ENCODE assay signal across 1 cellular context in the genomic region with DNA sequence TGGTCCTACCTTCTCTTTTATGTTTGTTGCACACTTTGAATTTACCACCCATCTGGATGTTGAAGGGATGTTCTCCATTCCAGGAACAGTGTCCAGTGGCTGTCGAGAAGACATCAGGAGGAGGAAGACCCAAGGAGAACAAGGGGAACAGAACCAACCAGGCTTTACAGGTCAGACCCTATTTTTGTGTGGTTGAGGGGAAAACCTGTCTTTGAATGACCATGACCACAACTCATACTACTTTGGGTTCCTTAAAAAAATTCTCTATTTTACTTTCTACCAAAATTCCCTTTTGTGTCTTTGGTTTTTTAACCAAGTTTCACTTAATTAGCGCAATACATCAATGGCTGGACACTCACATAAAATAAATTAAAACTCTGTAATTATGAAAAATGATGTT.
A peak's percentile ranks its signal among the peaks of the same experiment; 100 is the strongest.
TF ChIP-seq lines count a peak whose summit lies in the region.

No MANE protein-coding gene starts in this region.

TF ChIP-seq in GM12878, 131 proteins besides CTCF, POLR2A, EP300 and RAD21 (continued from another document and continues in another):
- TF ChIP-seq, protein P1, sequence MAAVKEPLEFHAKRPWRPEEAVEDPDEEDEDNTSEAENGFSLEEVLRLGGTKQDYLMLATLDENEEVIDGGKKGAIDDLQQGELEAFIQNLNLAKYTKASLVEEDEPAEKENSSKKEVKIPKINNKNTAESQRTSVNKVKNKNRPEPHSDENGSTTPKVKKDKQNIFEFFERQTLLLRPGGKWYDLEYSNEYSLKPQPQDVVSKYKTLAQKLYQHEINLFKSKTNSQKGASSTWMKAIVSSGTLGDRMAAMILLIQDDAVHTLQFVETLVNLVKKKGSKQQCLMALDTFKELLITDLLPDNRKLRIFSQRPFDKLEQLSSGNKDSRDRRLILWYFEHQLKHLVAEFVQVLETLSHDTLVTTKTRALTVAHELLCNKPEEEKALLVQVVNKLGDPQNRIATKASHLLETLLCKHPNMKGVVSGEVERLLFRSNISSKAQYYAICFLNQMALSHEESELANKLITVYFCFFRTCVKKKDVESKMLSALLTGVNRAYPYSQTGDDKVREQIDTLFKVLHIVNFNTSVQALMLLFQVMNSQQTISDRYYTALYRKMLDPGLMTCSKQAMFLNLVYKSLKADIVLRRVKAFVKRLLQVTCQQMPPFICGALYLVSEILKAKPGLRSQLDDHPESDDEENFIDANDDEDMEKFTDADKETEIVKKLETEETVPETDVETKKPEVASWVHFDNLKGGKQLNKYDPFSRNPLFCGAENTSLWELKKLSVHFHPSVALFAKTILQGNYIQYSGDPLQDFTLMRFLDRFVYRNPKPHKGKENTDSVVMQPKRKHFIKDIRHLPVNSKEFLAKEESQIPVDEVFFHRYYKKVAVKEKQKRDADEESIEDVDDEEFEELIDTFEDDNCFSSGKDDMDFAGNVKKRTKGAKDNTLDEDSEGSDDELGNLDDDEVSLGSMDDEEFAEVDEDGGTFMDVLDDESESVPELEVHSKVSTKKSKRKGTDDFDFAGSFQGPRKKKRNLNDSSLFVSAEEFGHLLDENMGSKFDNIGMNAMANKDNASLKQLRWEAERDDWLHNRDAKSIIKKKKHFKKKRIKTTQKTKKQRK (IDR thresholded peaks at IDR 0.05; ENCODE audit: low read depth, low read length), result no peak
- TF ChIP-seq ZNF274 (IDR thresholded peaks at IDR 0.05; ENCODE audit: insufficient read depth, insufficient read length) (no peak), ZNF217 (IDR thresholded peaks at IDR 0.05) (no peak), NFIC (IDR thresholded peaks at IDR 0.05; ENCODE audit: low read depth, low read length) (peak; percentile 91), TCF12 (IDR thresholded peaks at IDR 0.05; ENCODE audit: low read depth, low read length) (no peak), SMAD1 (IDR thresholded peaks at IDR 0.05; ENCODE audit: low read depth, partially characterized antibody) (no peak), ATF7 (IDR thresholded peaks at IDR 0.05; ENCODE audit: low read depth) (0 out of 2 replicates have a peak, but pooled peaks have one; percentile 41), FOS (IDR thresholded peaks at IDR 0.05; ENCODE audit: borderline replicate concordance, extremely low read depth, insufficient read length) (no peak), RUNX3 (IDR thresholded peaks at IDR 0.05; ENCODE audit: low read length) (peak; percentile 96), TARDBP (IDR thresholded peaks at IDR 0.05; ENCODE audit: borderline replicate concordance) (no peak), NBN (IDR thresholded peaks at IDR 0.05) (peak; percentile 44; the same call in 1 of the 2 replicates), TCF3 (IDR thresholded peaks at IDR 0.05; ENCODE audit: borderline replicate concordance, insufficient read depth, low read depth, low read length) (no peak), KLF5 (IDR thresholded peaks at IDR 0.05; ENCODE audit: partially characterized antibody) (no peak), BCL11A (IDR thresholded peaks at IDR 0.05; ENCODE audit: low read depth, low read length) (peak; percentile 78), IKZF2 (IDR thresholded peaks at IDR 0.05) (peak; percentile 82 to 86), RB1 (IDR thresholded peaks at IDR 0.05; ENCODE audit: borderline replicate concordance) (no peak), CHD2 (IDR thresholded peaks at IDR 0.05; ENCODE audit: borderline replicate concordance, low read depth, low read length) (peak; percentile 19; the same call in 1 of the 2 replicates), ZNF384 (IDR thresholded peaks at IDR 0.05; ENCODE audit: borderline replicate concordance, low read depth, low read length) (peak; percentile 8; the same call in 1 of the 2 replicates), RCOR1 (conservative IDR thresholded peaks at IDR 0.05; ENCODE audit: low read depth, low read length) (no peak), FOXM1 (IDR thresholded peaks at IDR 0.05; ENCODE audit: low read depth, low read length) (peak; percentile 77; the same call in 1 of the 2 replicates), PML (IDR thresholded peaks at IDR 0.05; ENCODE audit: low read length) (0 out of 2 replicates have a peak, but pooled peaks have one; percentile 33), PAX8 (IDR thresholded peaks at IDR 0.05) (no peak), PAX5 (IDR thresholded peaks at IDR 0.05; ENCODE audit: borderline replicate concordance, low read depth, low read length) (peak; percentile 51; the same call in 1 of the 2 replicates), ZNF207 (IDR thresholded peaks at IDR 0.05; ENCODE audit: borderline replicate concordance) (no peak), MYC (IDR thresholded peaks at IDR 0.05; ENCODE audit: insufficient read depth, insufficient read length, insufficient replicate concordance, low read length, severe bottlenecking) (no peak), DPF2 (IDR thresholded peaks at IDR 0.05) (peak; percentile 82), HCFC1 (IDR thresholded peaks at IDR 0.05; ENCODE audit: low read length) (no peak), JUNB (IDR thresholded peaks at IDR 0.05) (peak; percentile 70), ETV6 (conservative IDR thresholded peaks at IDR 0.05 in 1 of 2, IDR thresholded peaks at IDR 0.05 in 1 of 2; ENCODE audit: borderline replicate concordance in 1 of 2, low read depth in 1 of 2) (no peak), GABPA (IDR thresholded peaks at IDR 0.05; ENCODE audit: low read depth) (no peak), NR2C1 (IDR thresholded peaks at IDR 0.05) (no peak), NR2F1 (conservative IDR thresholded peaks at IDR 0.05) (peak; percentile 81), RBBP5 (conservative IDR thresholded peaks at IDR 0.05) (no peak), CBX5 (IDR thresholded peaks at IDR 0.05; ENCODE audit: low read depth) (no peak), YY1 (IDR thresholded peaks at IDR 0.05; ENCODE audit: low read depth, low read length) (no peak), IRF4 (IDR thresholded peaks at IDR 0.05; ENCODE audit: low read depth, low read length) (0 out of 2 replicates have a peak, but pooled peaks have one; percentile 53)
- TF ChIP-seq, protein P2, sequence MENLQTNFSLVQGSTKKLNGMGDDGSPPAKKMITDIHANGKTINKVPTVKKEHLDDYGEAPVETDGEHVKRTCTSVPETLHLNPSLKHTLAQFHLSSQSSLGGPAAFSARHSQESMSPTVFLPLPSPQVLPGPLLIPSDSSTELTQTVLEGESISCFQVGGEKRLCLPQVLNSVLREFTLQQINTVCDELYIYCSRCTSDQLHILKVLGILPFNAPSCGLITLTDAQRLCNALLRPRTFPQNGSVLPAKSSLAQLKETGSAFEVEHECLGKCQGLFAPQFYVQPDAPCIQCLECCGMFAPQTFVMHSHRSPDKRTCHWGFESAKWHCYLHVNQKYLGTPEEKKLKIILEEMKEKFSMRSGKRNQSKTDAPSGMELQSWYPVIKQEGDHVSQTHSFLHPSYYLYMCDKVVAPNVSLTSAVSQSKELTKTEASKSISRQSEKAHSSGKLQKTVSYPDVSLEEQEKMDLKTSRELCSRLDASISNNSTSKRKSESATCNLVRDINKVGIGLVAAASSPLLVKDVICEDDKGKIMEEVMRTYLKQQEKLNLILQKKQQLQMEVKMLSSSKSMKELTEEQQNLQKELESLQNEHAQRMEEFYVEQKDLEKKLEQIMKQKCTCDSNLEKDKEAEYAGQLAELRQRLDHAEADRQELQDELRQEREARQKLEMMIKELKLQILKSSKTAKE (IDR thresholded peaks at IDR 0.05; ENCODE audit: low read depth, poor library complexity, severe bottlenecking), result no peak
- TF ChIP-seq, protein P3, sequence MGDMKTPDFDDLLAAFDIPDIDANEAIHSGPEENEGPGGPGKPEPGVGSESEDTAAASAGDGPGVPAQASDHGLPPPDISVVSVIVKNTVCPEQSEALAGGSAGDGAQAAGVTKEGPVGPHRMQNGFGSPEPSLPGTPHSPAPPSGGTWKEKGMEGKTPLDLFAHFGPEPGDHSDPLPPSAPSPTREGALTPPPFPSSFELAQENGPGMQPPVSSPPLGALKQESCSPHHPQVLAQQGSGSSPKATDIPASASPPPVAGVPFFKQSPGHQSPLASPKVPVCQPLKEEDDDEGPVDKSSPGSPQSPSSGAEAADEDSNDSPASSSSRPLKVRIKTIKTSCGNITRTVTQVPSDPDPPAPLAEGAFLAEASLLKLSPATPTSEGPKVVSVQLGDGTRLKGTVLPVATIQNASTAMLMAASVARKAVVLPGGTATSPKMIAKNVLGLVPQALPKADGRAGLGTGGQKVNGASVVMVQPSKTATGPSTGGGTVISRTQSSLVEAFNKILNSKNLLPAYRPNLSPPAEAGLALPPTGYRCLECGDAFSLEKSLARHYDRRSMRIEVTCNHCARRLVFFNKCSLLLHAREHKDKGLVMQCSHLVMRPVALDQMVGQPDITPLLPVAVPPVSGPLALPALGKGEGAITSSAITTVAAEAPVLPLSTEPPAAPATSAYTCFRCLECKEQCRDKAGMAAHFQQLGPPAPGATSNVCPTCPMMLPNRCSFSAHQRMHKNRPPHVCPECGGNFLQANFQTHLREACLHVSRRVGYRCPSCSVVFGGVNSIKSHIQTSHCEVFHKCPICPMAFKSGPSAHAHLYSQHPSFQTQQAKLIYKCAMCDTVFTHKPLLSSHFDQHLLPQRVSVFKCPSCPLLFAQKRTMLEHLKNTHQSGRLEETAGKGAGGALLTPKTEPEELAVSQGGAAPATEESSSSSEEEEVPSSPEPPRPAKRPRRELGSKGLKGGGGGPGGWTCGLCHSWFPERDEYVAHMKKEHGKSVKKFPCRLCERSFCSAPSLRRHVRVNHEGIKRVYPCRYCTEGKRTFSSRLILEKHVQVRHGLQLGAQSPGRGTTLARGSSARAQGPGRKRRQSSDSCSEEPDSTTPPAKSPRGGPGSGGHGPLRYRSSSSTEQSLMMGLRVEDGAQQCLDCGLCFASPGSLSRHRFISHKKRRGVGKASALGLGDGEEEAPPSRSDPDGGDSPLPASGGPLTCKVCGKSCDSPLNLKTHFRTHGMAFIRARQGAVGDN (IDR thresholded peaks at IDR 0.05), result no peak
- TF ChIP-seq, protein P4, sequence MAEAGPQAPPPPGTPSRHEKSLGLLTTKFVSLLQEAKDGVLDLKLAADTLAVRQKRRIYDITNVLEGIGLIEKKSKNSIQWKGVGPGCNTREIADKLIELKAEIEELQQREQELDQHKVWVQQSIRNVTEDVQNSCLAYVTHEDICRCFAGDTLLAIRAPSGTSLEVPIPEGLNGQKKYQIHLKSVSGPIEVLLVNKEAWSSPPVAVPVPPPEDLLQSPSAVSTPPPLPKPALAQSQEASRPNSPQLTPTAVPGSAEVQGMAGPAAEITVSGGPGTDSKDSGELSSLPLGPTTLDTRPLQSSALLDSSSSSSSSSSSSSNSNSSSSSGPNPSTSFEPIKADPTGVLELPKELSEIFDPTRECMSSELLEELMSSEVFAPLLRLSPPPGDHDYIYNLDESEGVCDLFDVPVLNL (IDR thresholded peaks at IDR 0.05; ENCODE audit: low read depth, low read length), result no peak
- TF ChIP-seq, protein P5, sequence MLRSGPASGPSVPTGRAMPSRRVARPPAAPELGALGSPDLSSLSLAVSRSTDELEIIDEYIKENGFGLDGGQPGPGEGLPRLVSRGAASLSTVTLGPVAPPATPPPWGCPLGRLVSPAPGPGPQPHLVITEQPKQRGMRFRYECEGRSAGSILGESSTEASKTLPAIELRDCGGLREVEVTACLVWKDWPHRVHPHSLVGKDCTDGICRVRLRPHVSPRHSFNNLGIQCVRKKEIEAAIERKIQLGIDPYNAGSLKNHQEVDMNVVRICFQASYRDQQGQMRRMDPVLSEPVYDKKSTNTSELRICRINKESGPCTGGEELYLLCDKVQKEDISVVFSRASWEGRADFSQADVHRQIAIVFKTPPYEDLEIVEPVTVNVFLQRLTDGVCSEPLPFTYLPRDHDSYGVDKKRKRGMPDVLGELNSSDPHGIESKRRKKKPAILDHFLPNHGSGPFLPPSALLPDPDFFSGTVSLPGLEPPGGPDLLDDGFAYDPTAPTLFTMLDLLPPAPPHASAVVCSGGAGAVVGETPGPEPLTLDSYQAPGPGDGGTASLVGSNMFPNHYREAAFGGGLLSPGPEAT (IDR thresholded peaks at IDR 0.05; ENCODE audit: low read depth), result peak; percentile 93
- TF ChIP-seq, protein P6, sequence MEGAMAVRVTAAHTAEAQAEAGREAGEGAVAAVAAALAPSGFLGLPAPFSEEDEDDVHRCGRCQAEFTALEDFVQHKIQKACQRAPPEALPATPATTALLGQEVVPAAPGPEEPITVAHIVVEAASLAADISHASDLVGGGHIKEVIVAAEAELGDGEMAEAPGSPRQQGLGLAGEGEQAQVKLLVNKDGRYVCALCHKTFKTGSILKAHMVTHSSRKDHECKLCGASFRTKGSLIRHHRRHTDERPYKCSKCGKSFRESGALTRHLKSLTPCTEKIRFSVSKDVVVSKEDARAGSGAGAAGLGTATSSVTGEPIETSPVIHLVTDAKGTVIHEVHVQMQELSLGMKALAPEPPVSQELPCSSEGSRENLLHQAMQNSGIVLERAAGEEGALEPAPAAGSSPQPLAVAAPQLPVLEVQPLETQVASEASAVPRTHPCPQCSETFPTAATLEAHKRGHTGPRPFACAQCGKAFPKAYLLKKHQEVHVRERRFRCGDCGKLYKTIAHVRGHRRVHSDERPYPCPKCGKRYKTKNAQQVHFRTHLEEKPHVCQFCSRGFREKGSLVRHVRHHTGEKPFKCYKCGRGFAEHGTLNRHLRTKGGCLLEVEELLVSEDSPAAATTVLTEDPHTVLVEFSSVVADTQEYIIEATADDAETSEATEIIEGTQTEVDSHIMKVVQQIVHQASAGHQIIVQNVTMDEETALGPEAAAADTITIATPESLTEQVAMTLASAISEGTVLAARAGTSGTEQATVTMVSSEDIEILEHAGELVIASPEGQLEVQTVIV (IDR thresholded peaks at IDR 0.05; ENCODE audit: borderline replicate concordance, partially characterized antibody), result no peak
- TF ChIP-seq, protein P7, sequence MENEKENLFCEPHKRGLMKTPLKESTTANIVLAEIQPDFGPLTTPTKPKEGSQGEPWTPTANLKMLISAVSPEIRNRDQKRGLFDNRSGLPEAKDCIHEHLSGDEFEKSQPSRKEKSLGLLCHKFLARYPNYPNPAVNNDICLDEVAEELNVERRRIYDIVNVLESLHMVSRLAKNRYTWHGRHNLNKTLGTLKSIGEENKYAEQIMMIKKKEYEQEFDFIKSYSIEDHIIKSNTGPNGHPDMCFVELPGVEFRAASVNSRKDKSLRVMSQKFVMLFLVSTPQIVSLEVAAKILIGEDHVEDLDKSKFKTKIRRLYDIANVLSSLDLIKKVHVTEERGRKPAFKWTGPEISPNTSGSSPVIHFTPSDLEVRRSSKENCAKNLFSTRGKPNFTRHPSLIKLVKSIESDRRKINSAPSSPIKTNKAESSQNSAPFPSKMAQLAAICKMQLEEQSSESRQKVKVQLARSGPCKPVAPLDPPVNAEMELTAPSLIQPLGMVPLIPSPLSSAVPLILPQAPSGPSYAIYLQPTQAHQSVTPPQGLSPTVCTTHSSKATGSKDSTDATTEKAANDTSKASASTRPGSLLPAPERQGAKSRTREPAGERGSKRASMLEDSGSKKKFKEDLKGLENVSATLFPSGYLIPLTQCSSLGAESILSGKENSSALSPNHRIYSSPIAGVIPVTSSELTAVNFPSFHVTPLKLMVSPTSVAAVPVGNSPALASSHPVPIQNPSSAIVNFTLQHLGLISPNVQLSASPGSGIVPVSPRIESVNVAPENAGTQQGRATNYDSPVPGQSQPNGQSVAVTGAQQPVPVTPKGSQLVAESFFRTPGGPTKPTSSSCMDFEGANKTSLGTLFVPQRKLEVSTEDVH (IDR thresholded peaks at IDR 0.05; ENCODE audit: low read depth, partially characterized antibody), result no peak
- TF ChIP-seq, protein P8, sequence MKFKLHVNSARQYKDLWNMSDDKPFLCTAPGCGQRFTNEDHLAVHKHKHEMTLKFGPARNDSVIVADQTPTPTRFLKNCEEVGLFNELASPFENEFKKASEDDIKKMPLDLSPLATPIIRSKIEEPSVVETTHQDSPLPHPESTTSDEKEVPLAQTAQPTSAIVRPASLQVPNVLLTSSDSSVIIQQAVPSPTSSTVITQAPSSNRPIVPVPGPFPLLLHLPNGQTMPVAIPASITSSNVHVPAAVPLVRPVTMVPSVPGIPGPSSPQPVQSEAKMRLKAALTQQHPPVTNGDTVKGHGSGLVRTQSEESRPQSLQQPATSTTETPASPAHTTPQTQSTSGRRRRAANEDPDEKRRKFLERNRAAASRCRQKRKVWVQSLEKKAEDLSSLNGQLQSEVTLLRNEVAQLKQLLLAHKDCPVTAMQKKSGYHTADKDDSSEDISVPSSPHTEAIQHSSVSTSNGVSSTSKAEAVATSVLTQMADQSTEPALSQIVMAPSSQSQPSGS (IDR thresholded peaks at IDR 0.05; ENCODE audit: low read length), result peak; percentile 86
